In genomic region chr1:149928388-149928724, GRCh38 we compare ENCODE assay signal across 8 cellular contexts. TPM values are rescaled to one million over a fixed set of nuclear protein-coding genes. Genes with fewer than 3 reads are reported as not detected.
DNase-seq lines count a peak whose midpoint lies in the region; ATAC-seq and TF ChIP-seq lines count a peak whose summit lies in the region.

No MANE protein-coding gene starts in this region.

- DNase-seq in activated CD4-positive, alpha-beta T cell treated with anti-CD3 and anti-CD28 coated beads, Interleukin-2, amount 10 ng/mL, durations not matched to agents 24 days and 14 days: no peak
- DNase-seq in activated CD4-positive, alpha-beta T cell treated with anti-CD3 and anti-CD28 coated beads, Interleukin-2, amount 50 U/mL, for 4 hours: no peak
- no peak for DNase-seq in activated naive CD8-positive, alpha-beta T cell treated with anti-CD3 and anti-CD28 coated beads, Interleukin-2, amount 50 U/mL, for 24 hours
- DNase-seq in kidney epithelial cell (ENCODE audit: low read depth): no peak
- no peak for DNase-seq in testis
- DNase-seq in SW480 (ENCODE audit: low spot score): no peak
- no peak for DNase-seq in posterior vena cava (ENCODE audit: low spot score)

- peak overlapping the region; percentile 94 for H3K27ac Mint-ChIP-seq in activated CD4-positive, alpha-beta T cell treated with anti-CD3 and anti-CD28 coated beads, Interleukin-2, amount 10 ng/mL, durations not matched to agents 24 days and 14 days
- H3K27ac Mint-ChIP-seq in activated naive CD8-positive, alpha-beta T cell treated with anti-CD3 and anti-CD28 coated beads, Interleukin-2, amount 50 U/mL, for 24 hours: peak overlapping the region; percentile 93

- ATAC-seq in activated naive CD8-positive, alpha-beta T cell treated with anti-CD3 and anti-CD28 coated beads, Interleukin-2, amount 50 U/mL, for 24 hours: no peak
- ATAC-seq in HG03571 (IDR thresholded peaks at IDR 0.05; ENCODE audit: unreplicated experiment): no peak

- H3K9me3 Mint-ChIP-seq in activated CD4-positive, alpha-beta T cell treated with anti-CD3 and anti-CD28 coated beads, Interleukin-2, amount 10 ng/mL, durations not matched to agents 24 days and 14 days: peaks cover 6% of the 10 kb centered on the region
- no peaks in the 10 kb centered on the region for H3K9me3 Mint-ChIP-seq in activated naive CD8-positive, alpha-beta T cell treated with anti-CD3 and anti-CD28 coated beads, Interleukin-2, amount 50 U/mL, for 24 hours

- no peaks in the 10 kb centered on the region for H3K9me3 ChIP-seq in testis

- H3K4me1 Mint-ChIP-seq in activated CD4-positive, alpha-beta T cell treated with anti-CD3 and anti-CD28 coated beads, Interleukin-2, amount 10 ng/mL, durations not matched to agents 24 days and 14 days: peaks cover 60% of the 10 kb centered on the region
- H3K4me1 Mint-ChIP-seq in activated naive CD8-positive, alpha-beta T cell treated with anti-CD3 and anti-CD28 coated beads, Interleukin-2, amount 50 U/mL, for 24 hours: peaks cover 55% of the 10 kb centered on the region

- H3K27me3 ChIP-seq in kidney epithelial cell (ENCODE audit: control insufficient read depth, insufficient read depth, low read length) (no peaks in the 10 kb centered on the region), testis (no peaks in the 10 kb centered on the region)

- H3K4me3 ChIP-seq in kidney epithelial cell (ENCODE audit: low read depth, low read length) (peak overlapping the region; percentile 88), testis (peak overlapping the region; percentile 90 to 91)

- WGBS in testis, 2 donors: 0% methylated on average over 1 of the region's 1 CpG

- TF ChIP-seq CTCF in kidney epithelial cell (IDR thresholded peaks at IDR 0.05; ENCODE audit: insufficient read depth, low read length, poor library complexity, severe bottlenecking) (no peak), testis (IDR thresholded peaks at IDR 0.05) (no peak)

- H3K27me3 Mint-ChIP-seq in activated CD4-positive, alpha-beta T cell treated with anti-CD3 and anti-CD28 coated beads, Interleukin-2, amount 10 ng/mL, durations not matched to agents 24 days and 14 days: no peaks in the 10 kb centered on the region
- no peaks in the 10 kb centered on the region for H3K27me3 Mint-ChIP-seq in activated naive CD8-positive, alpha-beta T cell treated with anti-CD3 and anti-CD28 coated beads, Interleukin-2, amount 50 U/mL, for 24 hours

- peak overlapping the region; percentile 91 to 94 for H3K27ac ChIP-seq in testis

- intact Hi-C loops in activated CD4-positive, alpha-beta T cell treated with anti-CD3 and anti-CD28 coated beads, Interleukin-2, amount 10 ng/mL, durations not matched to agents 24 days and 14 days (cut with micrococcal nuclease): no loop called here
- intact Hi-C loops in testis (cut with DNase I; ENCODE audit: low total_unique reads): no loop called here
- intact Hi-C loops in posterior vena cava (cut with DNase I): no loop called here

- H3K4me3 Mint-ChIP-seq in activated CD4-positive, alpha-beta T cell treated with anti-CD3 and anti-CD28 coated beads, Interleukin-2, amount 10 ng/mL, durations not matched to agents 24 days and 14 days: peak overlapping the region; percentile 97
- peak overlapping the region; percentile 96 for H3K4me3 Mint-ChIP-seq in activated naive CD8-positive, alpha-beta T cell treated with anti-CD3 and anti-CD28 coated beads, Interleukin-2, amount 50 U/mL, for 24 hours

- peaks cover under 1% of the 10 kb centered on the region for H3K36me3 ChIP-seq in kidney epithelial cell (ENCODE audit: control insufficient read depth, insufficient read depth, low read length)
- H3K36me3 ChIP-seq in testis (ENCODE audit: low read depth, missing control alignments): no peaks in the 10 kb centered on the region

- H3K4me1 ChIP-seq in testis: peaks cover 23% of the 10 kb centered on the region

- H3K36me3 Mint-ChIP-seq in activated CD4-positive, alpha-beta T cell treated with anti-CD3 and anti-CD28 coated beads, Interleukin-2, amount 10 ng/mL, durations not matched to agents 24 days and 14 days (ENCODE audit: low read depth): peaks cover 45% of the 10 kb centered on the region
- H3K36me3 Mint-ChIP-seq in activated naive CD8-positive, alpha-beta T cell treated with anti-CD3 and anti-CD28 coated beads, Interleukin-2, amount 50 U/mL, for 24 hours (ENCODE audit: low read depth): peaks cover 38% of the 10 kb centered on the region

- no peak for TF ChIP-seq POLR2A in testis (IDR thresholded peaks at IDR 0.05)

RNA-seq across cellular contexts. Expression of gene SF3B4, which starts 0.8 kb away (rescaled TPM):
- total RNA-seq in activated CD4-positive, alpha-beta T cell treated with anti-CD3 and anti-CD28 coated beads, Interleukin-2, amount 10 ng/mL, durations not matched to agents 24 days and 14 days: 124 and 131 TPM in 2 replicates
- total RNA-seq in kidney epithelial cell (33.1 and 42.2 TPM in 2 replicates), testis (10 to 100 TPM; 30.2 to 32.1 TPM), posterior vena cava (10 to 100 TPM; 37.2 to 38.0 TPM)
- 121 TPM for polyA plus RNA-seq in testis (ENCODE audit: insufficient read depth, low read depth, low replicate concordance)

RNA-seq across cellular contexts. Expression of gene MTMR11, which starts 8.3 kb away (rescaled TPM):
- 5.8 and 6.1 TPM in 2 replicates for total RNA-seq in activated CD4-positive, alpha-beta T cell treated with anti-CD3 and anti-CD28 coated beads, Interleukin-2, amount 10 ng/mL, durations not matched to agents 24 days and 14 days
- total RNA-seq in kidney epithelial cell (14.1 and 27.9 TPM in 2 replicates), testis (10 to 100 TPM; 39.8 to 50.4 TPM), posterior vena cava (10 to 100 TPM; 18.4 to 23.7 TPM)
- polyA plus RNA-seq in testis (ENCODE audit: insufficient read depth, low read depth, low replicate concordance): 20.5 TPM

RNA-seq across cellular contexts. Expression of gene SV2A, which starts 10.7 kb away (rescaled TPM):
- 18.0 and 18.9 TPM in 2 replicates for total RNA-seq in activated CD4-positive, alpha-beta T cell treated with anti-CD3 and anti-CD28 coated beads, Interleukin-2, amount 10 ng/mL, durations not matched to agents 24 days and 14 days
- total RNA-seq in kidney epithelial cell: 13.2 and 14.1 TPM in 2 replicates
- 1 to 10 TPM; 1.4 to 1.7 TPM for total RNA-seq in testis
- polyA plus RNA-seq in testis (ENCODE audit: insufficient read depth, low read depth, low replicate concordance): 2.3 TPM
- total RNA-seq in posterior vena cava: 1 to 10 TPM; 7.5 TPM

RNA-seq across cellular contexts. Expression of gene BOLA1, which starts 29.0 kb away (rescaled TPM):
- 25.8 and 26.6 TPM in 2 replicates for total RNA-seq in activated CD4-positive, alpha-beta T cell treated with anti-CD3 and anti-CD28 coated beads, Interleukin-2, amount 10 ng/mL, durations not matched to agents 24 days and 14 days
- 17.7 and 27.9 TPM in 2 replicates for total RNA-seq in kidney epithelial cell
- 10 to 100 TPM; 30.6 to 33.5 TPM for total RNA-seq in testis
- polyA plus RNA-seq in testis (ENCODE audit: insufficient read depth, low read depth, low replicate concordance): 16.7 TPM
- total RNA-seq in posterior vena cava: 10 to 100 TPM; 10.7 to 11.4 TPM
